28 cellular contexts compared by ENCODE assay signal in the genomic region with DNA sequence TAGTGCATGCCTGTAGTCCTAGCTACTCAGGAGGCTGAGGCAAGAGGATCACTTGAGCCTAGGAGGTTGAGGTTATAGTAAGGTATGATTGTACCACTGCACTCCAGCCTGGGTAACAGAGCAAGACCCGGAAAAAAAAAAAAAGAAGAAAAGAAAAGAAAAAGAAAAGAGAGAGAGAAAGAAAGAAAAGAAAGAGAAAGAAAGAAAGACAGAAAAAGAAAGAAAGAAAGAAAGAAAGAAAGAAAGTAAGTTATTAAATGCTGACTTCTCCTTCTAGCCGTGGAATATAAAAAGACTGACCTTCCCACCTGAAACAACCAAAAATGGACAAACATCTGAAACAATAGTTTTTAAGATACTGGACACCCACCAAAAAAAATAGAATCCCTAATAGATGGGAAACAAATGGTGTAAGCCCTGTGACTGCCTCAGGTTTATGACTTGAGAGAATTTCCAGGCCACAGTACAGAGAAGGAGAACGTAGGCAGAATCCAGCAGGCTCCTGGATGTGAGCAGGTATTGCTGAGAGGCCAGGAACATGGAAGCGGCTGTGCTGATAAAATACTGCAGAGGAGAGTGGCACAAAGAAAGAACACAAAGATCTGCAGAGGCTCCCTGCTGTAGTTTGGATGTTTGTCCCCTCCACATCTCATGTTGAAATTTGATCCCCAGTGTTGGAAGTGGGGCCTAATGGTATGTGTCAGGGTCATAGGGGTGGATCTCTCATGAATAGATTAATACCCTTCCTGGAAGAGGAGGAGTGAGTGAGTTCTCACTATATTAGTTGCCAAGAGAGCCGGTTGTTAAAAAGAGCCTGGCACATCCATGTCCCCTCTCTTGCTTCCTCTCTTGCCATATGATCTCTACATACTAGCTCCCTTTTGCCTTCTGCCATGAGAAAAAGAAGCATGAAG. TPM values are rescaled to one million over a fixed set of nuclear protein-coding genes. Genes with fewer than 3 reads are reported as not detected.
"Had no signal": no experiment of that assay in that cellular context is flagged by ENCODE, and none has a peak within 500 bp of the region (broad histone marks: within the 10 kb centered on the region; RNA-seq: fewer than 3 reads in every experiment).

No MANE protein-coding gene starts in this region.

- H3K36me3 Mint-ChIP-seq: activated naive CD8-positive, alpha-beta T cell treated with anti-CD3 and anti-CD28 coated beads, Interleukin-2, amount 10 ng/mL, durations not matched to agents 7 days and 5 days had no signal

- H3K27ac Mint-ChIP-seq: activated B cell treated with CpG ODN at 0.5 μM for 24 hours; activated CD4-positive, alpha-beta T cell treated with anti-CD3 and anti-CD28 coated beads for 36 hours; activated naive CD8-positive, alpha-beta T cell treated with anti-CD3 and anti-CD28 coated beads, Interleukin-2, amount 10 ng/mL, durations not matched to agents 7 days and 5 days; activated T-helper 2 cell treated with anti-CD3 and anti-CD28 coated beads, Interferon-gamma antibody, Interleukin-2, Interleukin-4, amounts not matched to agents 10 μg/mL and 5 μg/mL and 100 μg/mL, durations not matched to agents 14 hours and 24 hours and 36 hours; immature natural killer cell; natural killer cell treated with Interleukin-12 subunit alpha and Interleukin-12 subunit beta and Interleukin-15 and Interleukin-18, amount 100 ng/mL, for 72 hours; T-cell had no signal

- DNase-seq: activated B cell treated with CpG ODN at 0.5 μM for 24 hours; activated CD4-positive, alpha-beta T cell treated with anti-CD3 and anti-CD28 coated beads for 36 hours; activated CD4-positive, alpha-beta T cell treated with anti-CD3 and anti-CD28 coated beads, Interleukin-2, amount 50 U/mL, for 4 hours; activated CD8-positive, alpha-beta memory T cell treated with anti-CD3 and anti-CD28 coated beads for 24 hours; activated CD8-positive, alpha-beta memory T cell treated with anti-CD3 and anti-CD28 coated beads, Interleukin-2, amount 50 U/mL, for 4 hours; activated naive CD4-positive, alpha-beta T cell treated with Interleukin-2 at 50 U/mL for 16 hours; activated naive CD8-positive, alpha-beta T cell treated with anti-CD3 and anti-CD28 coated beads, Interleukin-2, amount 10 ng/mL, durations not matched to agents 7 days and 5 days; activated T-cell treated with anti-CD3 and anti-CD28 coated beads, Interleukin-2, amount 50 U/mL, for 4 hours; amniotic stem cell; heart left ventricle; immature natural killer cell; left lung; mammary epithelial cell; retina; spleen; stimulated activated CD4-positive, alpha-beta T cell treated with anti-CD3 and anti-CD28 coated beads, Interleukin-4, amount 100 ng/mL, for 24 hours; stimulated activated naive CD8-positive, alpha-beta T cell treated with anti-CD3 and anti-CD28 coated beads, Interleukin-15, Interleukin-2, amounts not matched to agents 100 U/mL and 50 U/mL, for 24 hours; T-cell; upper lobe of right lung had no signal

- H3K36me3 ChIP-seq: breast epithelium, heart left ventricle, left lung, spleen, upper lobe of right lung had no signal

- H3K9me3 ChIP-seq: upper lobe of right lung had no signal

- H3K4me1 Mint-ChIP-seq: activated B cell treated with CpG ODN at 0.5 μM for 24 hours; activated CD4-positive, alpha-beta T cell treated with anti-CD3 and anti-CD28 coated beads for 36 hours; activated naive CD8-positive, alpha-beta T cell treated with anti-CD3 and anti-CD28 coated beads, Interleukin-2, amount 10 ng/mL, durations not matched to agents 7 days and 5 days; immature natural killer cell; T-cell had no signal

- H3K27me3 ChIP-seq: breast epithelium, heart left ventricle, left lung, upper lobe of right lung had no signal

- H3K27me3 Mint-ChIP-seq: activated CD4-positive, alpha-beta T cell treated with anti-CD3 and anti-CD28 coated beads for 36 hours had no signal

- H3K9me3 Mint-ChIP-seq: natural killer cell treated with Interleukin-12 subunit alpha and Interleukin-12 subunit beta and Interleukin-15 and Interleukin-18, amount 100 ng/mL, for 72 hours had no signal

- H3K27ac ChIP-seq: breast epithelium, coronary artery, heart left ventricle, left lung, spleen, upper lobe of right lung had no signal

- ATAC-seq: activated CD4-positive, alpha-beta T cell treated with anti-CD3 and anti-CD28 coated beads for 36 hours; activated T-cell treated with anti-CD3 and anti-CD28 coated beads, Interleukin-2, amount 50 U/mL, for 4 hours; left lung; natural killer cell treated with Interleukin-12 subunit alpha and Interleukin-12 subunit beta and Interleukin-15 and Interleukin-18, amount 100 ng/mL, for 72 hours; stimulated activated naive CD8-positive, alpha-beta T cell treated with anti-CD3 and anti-CD28 coated beads, Interleukin-15, Interleukin-2, amounts not matched to agents 100 U/mL and 50 U/mL, for 24 hours; T-cell; upper lobe of right lung had no signal

- H3K4me3 Mint-ChIP-seq: activated B cell treated with CpG ODN at 0.5 μM for 24 hours; activated CD4-positive, alpha-beta T cell treated with anti-CD3 and anti-CD28 coated beads for 36 hours; activated naive CD8-positive, alpha-beta T cell treated with anti-CD3 and anti-CD28 coated beads, Interleukin-2, amount 10 ng/mL, durations not matched to agents 7 days and 5 days; activated T-cell treated with anti-CD3 and anti-CD28 coated beads, Interleukin-2, amount 50 U/mL, for 4 hours; immature natural killer cell; natural killer cell treated with Interleukin-12 subunit alpha and Interleukin-12 subunit beta and Interleukin-15 and Interleukin-18, amount 100 ng/mL, for 72 hours; T-cell had no signal

- H3K4me1 ChIP-seq: breast epithelium, left lung, spleen, upper lobe of right lung had no signal

- H3K4me3 ChIP-seq: breast epithelium, coronary artery, heart left ventricle, left lung, spleen, upper lobe of right lung had no signal

RNA-seq across cellular contexts. Expression of gene PRSS50, which starts 41.8 kb away (rescaled TPM):
- total RNA-seq: activated B cell treated with CpG ODN at 0.5 μM for 24 hours; activated CD4-positive, alpha-beta T cell treated with anti-CD3 and anti-CD28 coated beads for 36 hours; activated naive CD8-positive, alpha-beta T cell treated with anti-CD3 and anti-CD28 coated beads, Interleukin-2, amount 10 ng/mL, durations not matched to agents 7 days and 5 days; activated T-cell treated with anti-CD3 and anti-CD28 coated beads, Interleukin-2, amount 50 U/mL, for 4 hours; activated T-helper 2 cell treated with anti-CD3 and anti-CD28 coated beads, Interferon-gamma antibody, Interleukin-2, Interleukin-4, amounts not matched to agents 10 μg/mL and 5 μg/mL and 100 μg/mL, durations not matched to agents 14 hours and 24 hours and 36 hours; epithelial cell of proximal tubule; fibroblast of villous mesenchyme; natural killer cell treated with Interleukin-12 subunit alpha and Interleukin-12 subunit beta and Interleukin-15 and Interleukin-18, amount 100 ng/mL, for 72 hours; osteoblast; posterior vena cava; subcutaneous adipose tissue; T-cell had no signal

RNA-seq across cellular contexts. Expression of gene TMIE, which starts 58.3 kb away (rescaled TPM):
- total RNA-seq: activated T-helper 2 cell treated with anti-CD3 and anti-CD28 coated beads, Interferon-gamma antibody, Interleukin-2, Interleukin-4, amounts not matched to agents 10 μg/mL and 5 μg/mL and 100 μg/mL, durations not matched to agents 14 hours and 24 hours and 36 hours; breast epithelium; epithelial cell of proximal tubule; fibroblast of villous mesenchyme; natural killer cell treated with Interleukin-12 subunit alpha and Interleukin-12 subunit beta and Interleukin-15 and Interleukin-18, amount 100 ng/mL, for 72 hours had no signal
